ENCODE assay signal across 10 cellular contexts in the genomic region with DNA sequence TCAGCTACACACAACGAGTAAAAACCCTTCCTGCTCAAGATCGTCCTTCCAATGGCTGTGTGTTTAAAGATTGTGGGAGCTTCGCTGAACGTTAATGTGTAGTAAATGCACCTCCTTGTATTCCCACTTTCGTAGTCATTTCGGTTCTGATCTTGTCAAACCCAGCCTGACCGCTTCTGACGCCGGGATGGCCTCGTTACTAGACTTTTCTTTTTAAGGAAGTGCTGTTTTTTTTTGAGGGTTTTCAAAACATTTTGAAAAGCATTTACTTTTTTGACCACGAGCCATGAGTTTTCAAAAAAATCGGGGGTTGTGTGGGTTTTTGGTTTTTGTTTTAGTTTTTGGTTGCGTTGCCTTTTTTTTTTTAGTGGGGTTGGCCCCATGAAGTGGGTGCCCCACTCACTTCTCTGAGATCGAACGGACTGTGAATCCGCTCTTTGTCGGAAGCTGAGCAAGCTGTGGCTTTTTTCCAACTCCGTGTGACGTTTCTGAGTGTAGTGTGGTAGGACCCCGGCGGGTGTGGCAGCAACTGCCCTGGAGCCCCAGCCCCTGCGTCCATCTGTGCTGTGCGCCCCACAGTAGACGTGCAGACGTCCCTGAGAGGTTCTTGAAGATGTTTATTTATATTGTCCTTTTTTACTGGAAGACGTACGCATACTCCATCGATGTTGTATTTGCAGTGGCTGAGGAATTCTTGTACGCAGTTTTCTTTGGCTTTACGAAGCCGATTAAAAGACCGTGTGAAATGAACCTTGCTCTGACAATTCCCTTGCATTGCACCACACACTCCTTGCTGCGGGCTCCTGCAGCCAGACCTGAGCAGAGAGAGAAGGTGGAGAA. TPM values are rescaled to one million over a fixed set of nuclear protein-coding genes. Genes with fewer than 3 reads are reported as not detected.
DNase-seq lines count a peak whose midpoint lies in the region; ATAC-seq and TF ChIP-seq lines count a peak whose summit lies in the region.
"Had no signal": no experiment of that assay in that cellular context is flagged by ENCODE, and none has a peak within 500 bp of the region (broad histone marks: within the 10 kb centered on the region; RNA-seq: fewer than 3 reads in every experiment).

No MANE protein-coding gene starts in this region.

- no CpG with 5 or more reads among the region's 33 CpGs for WGBS in mesendoderm (ENCODE audit: extremely low coverage, insufficient coverage, low lambda C conversion rate)
- 59 to 67% methylated on average over 18 to 33 of the region's 33 CpGs for WGBS in transverse colon (ENCODE audit: low coverage in 1 of 2), 2 donors

- DNase-seq in cardiac muscle cell (ENCODE audit: low read depth in 1 of 2, low spot score in 1 of 2) (no peak), Right ventricle myocardium inferior (ENCODE audit: missing footprints) (no peak), ascending aorta (ENCODE audit: low spot score in 2 of 2) (no peak), mesendoderm (no peak), transverse colon (no peak), GM03348 (ENCODE audit: low spot score) (no peak), NCI-H1436 (lab: John Stamatoyannopoulos, UW) (no peak), NCI-H2196 (lab: John Stamatoyannopoulos, UW; ENCODE audit: unreplicated experiment) (no peak)
- DNase-seq: hippocampal formation, NCI-H69 had no signal

- peaks cover 43% of the 10 kb centered on the region for H3K79me2 ChIP-seq in mesendoderm (ENCODE audit: control insufficient read depth, insufficient read depth, low read length)

- TF ChIP-seq POLR2A in transverse colon (IDR thresholded peaks at IDR 0.05), result no peak

- no peaks in the 10 kb centered on the region for H3K9me3 ChIP-seq in cardiac muscle cell (ENCODE audit: low read depth)
- H3K9me3 ChIP-seq in ascending aorta, result no peaks in the 10 kb centered on the region
- no peaks in the 10 kb centered on the region for H3K9me3 ChIP-seq in transverse colon

- no peak overlapping the region for H4K5ac ChIP-seq in mesendoderm (ENCODE audit: low read length)

- H3K9ac ChIP-seq in mesendoderm (ENCODE audit: low read length), result peak overlapping the region; percentile 49

- H3K4ac ChIP-seq in mesendoderm (ENCODE audit: low read depth, low read length), result no peak overlapping the region

- H3K36me3 ChIP-seq in cardiac muscle cell (peaks cover 42% of the 10 kb centered on the region), ascending aorta (peaks cover 43 to 50% of the 10 kb centered on the region in 2 donors), mesendoderm (ENCODE audit: control insufficient read depth, insufficient read depth, low read length) (peaks cover 10% of the 10 kb centered on the region), transverse colon (peaks cover 0 to 28% (median 13%) of the 10 kb centered on the region in 4 donors)

- H2BK5ac ChIP-seq in mesendoderm (ENCODE audit: low read length), result no peak overlapping the region

- TF ChIP-seq CTCF in cardiac muscle cell (IDR thresholded peaks at IDR 0.05; ENCODE audit: low read depth, low read length) (no peak), ascending aorta (IDR thresholded peaks at IDR 0.05) (no peak), transverse colon (IDR thresholded peaks at IDR 0.05) (no peak)

- peak overlapping the region; percentile 53 for H3K27ac ChIP-seq in cardiac muscle cell
- peak overlapping the region; percentile 6 to 95 for H3K27ac ChIP-seq in ascending aorta
- no peak overlapping the region for H3K27ac ChIP-seq in mesendoderm (ENCODE audit: low read depth, low read length)
- H3K27ac ChIP-seq in transverse colon, result peak overlapping the region; percentile 98 to 100 (median 100)

- H2BK15ac ChIP-seq in mesendoderm (replicated peaks; ENCODE audit: low read depth), result no peak overlapping the region

- H3K27me3 ChIP-seq in cardiac muscle cell, result no peaks in the 10 kb centered on the region
- no peaks in the 10 kb centered on the region for H3K27me3 ChIP-seq in ascending aorta
- no peaks in the 10 kb centered on the region for H3K27me3 ChIP-seq in mesendoderm (ENCODE audit: insufficient read depth, low read length, poor library complexity)
- no peaks in the 10 kb centered on the region for H3K27me3 ChIP-seq in transverse colon

- TF ChIP-seq EP300 in transverse colon (IDR thresholded peaks at IDR 0.05; ENCODE audit: low read depth), result no peak

- H2AK5ac ChIP-seq in mesendoderm (ENCODE audit: low read length), result no peak overlapping the region

- intact Hi-C loops in Right ventricle myocardium inferior (cut with DNase I), result no loop called here
- intact Hi-C loops in ascending aorta (cut with DNase I), result no loop called here
- intact Hi-C loops in transverse colon (cut with DNase I; ENCODE audit: low total_unique reads), result no loop called here

- no peak overlapping the region for H3K23ac ChIP-seq in mesendoderm (ENCODE audit: low read length)

- H3K56ac ChIP-seq in mesendoderm (ENCODE audit: low read length), result no peak overlapping the region

- peaks cover 18% of the 10 kb centered on the region for H3K79me1 ChIP-seq in mesendoderm (ENCODE audit: low read length)

- H3K4me1 ChIP-seq in cardiac muscle cell (ENCODE audit: low read depth), result peaks cover 31% of the 10 kb centered on the region
- H3K4me1 ChIP-seq in ascending aorta, result peaks cover 38 to 67% of the 10 kb centered on the region in 2 donors
- no peaks in the 10 kb centered on the region for H3K4me1 ChIP-seq in mesendoderm (ENCODE audit: control insufficient read depth, low read depth, low read length)
- peaks cover 66 to 80% (median 78%) of the 10 kb centered on the region in 4 donors for H3K4me1 ChIP-seq in transverse colon

- H3K4me3 ChIP-seq in cardiac muscle cell (no peak overlapping the region), ascending aorta (peak overlapping the region in 1 of 2 donors; percentile 71), mesendoderm (ENCODE audit: low read length) (no peak overlapping the region), transverse colon (peak overlapping the region in 1 of 4 donors; percentile 71)

- no peak overlapping the region for H4K8ac ChIP-seq in mesendoderm (ENCODE audit: low read depth, low read length)

- in situ Hi-C loops in transverse colon (cut with MboI; ENCODE audit: low pct_ligation_motif_present in 1 of 4, low pct_unique_long_range_greater_than_20kb in 1 of 4, low sequenced_read_pairs in 3 of 4), result no loop called here

- H3K4me2 ChIP-seq in mesendoderm (ENCODE audit: low read length), result no peak overlapping the region

- no peak for ATAC-seq in Right ventricle myocardium inferior

- no peak overlapping the region for H3K18ac ChIP-seq in mesendoderm (ENCODE audit: low read length)

- H2BK120ac ChIP-seq in mesendoderm (ENCODE audit: low read depth, low read length), result no peak overlapping the region

RNA-seq across cellular contexts. Expression of a gene that starts 2.7 kb away (rescaled TPM):
- total RNA-seq in cardiac muscle cell (31.2 and 44.9 TPM in 2 replicates), Right ventricle myocardium inferior (13.1 TPM), ascending aorta (156 TPM), transverse colon (100 to 1,000 TPM in 2 of 4 donors, 10 to 100 TPM in 2; 72.5 to 116 (median 99.0) TPM)
- polyA plus RNA-seq in cardiac muscle cell, result 34.0 and 34.4 TPM in 2 replicates
- 55.7 TPM for polyA plus RNA-seq in mesendoderm (2013, experiment 1 of 2)
- polyA plus RNA-seq in mesendoderm (2013, experiment 2 of 2), result 57.0 TPM

RNA-seq across cellular contexts. Expression of a gene that starts 3.5 kb away (rescaled TPM):
- total RNA-seq in cardiac muscle cell, result 1,112 and 2,236 TPM in 2 replicates
- polyA plus RNA-seq in cardiac muscle cell, result 716 and 851 TPM in 2 replicates
- total RNA-seq in Right ventricle myocardium inferior, result 219 TPM
- total RNA-seq in ascending aorta, result 442 TPM
- polyA plus RNA-seq in mesendoderm (2013, experiment 1 of 2), result 93.3 TPM
- polyA plus RNA-seq in mesendoderm (2013, experiment 2 of 2), result 93.6 TPM
- total RNA-seq in transverse colon, result 100 to 1,000 TPM; 431 to 488 (median 460) TPM

RNA-seq across cellular contexts. Expression of a gene that starts 13.0 kb away (rescaled TPM):
- total RNA-seq in cardiac muscle cell (13.0 and 16.9 TPM in 2 replicates), Right ventricle myocardium inferior (not detected), ascending aorta (not detected), transverse colon (100 to 1,000 TPM in 1 of 4 donors, 10 to 100 TPM in 3; 30.5 to 112 (median 40.6) TPM)
- 0.34 and 0.44 TPM in 2 replicates for polyA plus RNA-seq in cardiac muscle cell
- 3.5 TPM for polyA plus RNA-seq in mesendoderm (2013, experiment 1 of 2)
- 3.4 TPM for polyA plus RNA-seq in mesendoderm (2013, experiment 2 of 2)

RNA-seq across cellular contexts. Expression of a gene that starts 24.3 kb away (rescaled TPM):
- total RNA-seq in cardiac muscle cell (45.6 and 89.2 TPM in 2 replicates), Right ventricle myocardium inferior (62.8 TPM), ascending aorta (307 TPM), transverse colon (100 to 1,000 TPM in 3 of 4 donors, 10 to 100 TPM in 1; 89.4 to 379 (median 116) TPM)
- 58.1 and 76.0 TPM in 2 replicates for polyA plus RNA-seq in cardiac muscle cell
- polyA plus RNA-seq in mesendoderm (2013, experiment 1 of 2), result 133 TPM
- 131 TPM for polyA plus RNA-seq in mesendoderm (2013, experiment 2 of 2)

RNA-seq across cellular contexts. Expression of a gene that starts 31.1 kb away (rescaled TPM):
- total RNA-seq in cardiac muscle cell (188 and 355 TPM in 2 replicates), Right ventricle myocardium inferior (656 TPM), ascending aorta (232 TPM), transverse colon (100 to 1,000 TPM; 157 to 650 (median 240) TPM)
- polyA plus RNA-seq in cardiac muscle cell, result 505 and 638 TPM in 2 replicates
- 127 TPM for polyA plus RNA-seq in mesendoderm (2013, experiment 1 of 2)
- polyA plus RNA-seq in mesendoderm (2013, experiment 2 of 2), result 122 TPM

Comparison
In these comparisons a context has a peak if more than half of its experiments do, and no peak if none do; other contexts are left out.
1. RNA of a gene that starts 13.0 kb away (total RNA-seq): 30.5 to 112 TPM in transverse colon and 13.0 to 16.9 TPM in cardiac muscle cell; not detected in Right ventricle myocardium inferior (single experiment) and not detected in ascending aorta (single experiment); every median in the first group is over 10 times any median in the second.